Comparison of ENCODE assay signal across 8 cellular contexts in the genomic region with DNA sequence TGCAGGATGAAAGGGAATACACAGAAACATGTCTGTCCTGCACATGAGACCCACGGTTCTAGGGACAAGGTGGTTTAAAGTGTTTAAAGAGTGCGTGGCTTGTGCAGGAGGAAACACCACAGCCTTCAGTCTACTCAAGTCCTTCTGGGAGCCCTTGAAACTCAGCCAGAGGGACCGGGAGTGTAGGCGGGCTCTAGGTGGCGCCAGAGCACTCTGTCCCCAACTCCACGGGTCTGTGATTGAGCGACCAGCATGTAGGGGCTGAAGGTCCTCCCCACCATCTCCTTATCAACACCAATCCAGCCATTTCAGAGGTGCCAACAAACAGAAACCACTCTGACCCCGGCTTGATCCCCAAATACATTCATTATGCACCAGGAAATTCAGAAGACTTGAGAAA.
A peak's percentile ranks its signal among the peaks of the same experiment; 100 is the strongest.
DNase-seq lines count a peak whose midpoint lies in the region; ATAC-seq and TF ChIP-seq lines count a peak whose summit lies in the region.

No MANE protein-coding gene starts in this region.

- no peaks in the 10 kb centered on the region for H3K79me2 ChIP-seq in GM23338 (replicated peaks; ENCODE audit: insufficient read depth)

- DNase-seq in DMS79 (lab: John Stamatoyannopoulos, UW): peak; percentile 18
- peak; percentile 75 for DNase-seq in GM23338 (ENCODE audit: low spot score)
- peak; percentile 15 for DNase-seq in NCI-H1436 treated with DMSO at 0.1 percent for 48 hours (lab: John Stamatoyannopoulos, UW)
- DNase-seq in cerebellum (ENCODE audit: low spot score): peak; percentile 27
- DNase-seq in lung (ENCODE audit: low spot score): peak; percentile 70
- DNase-seq in stimulated activated CD8-positive, alpha-beta memory T cell treated with anti-CD3 and anti-CD28 coated beads, Interleukin-15, amount 100 ng/mL, for 48 hours (ENCODE audit: low read depth in 2 of 2): peak; percentile 28 to 29

- H3K4me1 Mint-ChIP-seq in GM23338: peaks cover 12% of the 10 kb centered on the region

- no peak overlapping the region for H3K27ac Mint-ChIP-seq in GM23338

- H3K36me3 ChIP-seq in GM23338 (ENCODE audit: insufficient read depth): no peaks in the 10 kb centered on the region
- H3K36me3 ChIP-seq in lung (ENCODE audit: control insufficient read depth in 2 of 2, insufficient read depth in 2 of 2, low read length in 2 of 2): no peaks in the 10 kb centered on the region

- H4K20me1 ChIP-seq in GM23338 (replicated peaks; ENCODE audit: insufficient read depth): 0 out of 2 replicates have a peak, but pooled peaks cover 2% of the 10 kb centered on the region

- TF ChIP-seq CTCF in GM23338 (conservative IDR thresholded peaks at IDR 0.05; ENCODE audit: low read depth in 2 of 2): peak; percentile 53 to 79
- TF ChIP-seq CTCF in lung (IDR thresholded peaks at IDR 0.05; ENCODE audit: control extremely low read depth, extremely low read depth): peak; percentile 18

- peaks cover 3% of the 10 kb centered on the region for H3K27me3 Mint-ChIP-seq in GM23338 (ENCODE audit: insufficient read depth, low read depth, poor library complexity)

- no peak overlapping the region for H3K4me3 Mint-ChIP-seq in GM23338

- H3K27me3 ChIP-seq in GM23338 (ENCODE audit: insufficient read depth): no peaks in the 10 kb centered on the region
- no peaks in the 10 kb centered on the region for H3K27me3 ChIP-seq in lung (ENCODE audit: control insufficient read depth, insufficient read depth)

- H3K4me2 ChIP-seq in GM23338: no peak overlapping the region

- H3K4me3 ChIP-seq in GM23338 (no peak overlapping the region), lung (no peak overlapping the region)

- H3K36me3 Mint-ChIP-seq in GM23338 (ENCODE audit: low read depth): peaks cover 5% of the 10 kb centered on the region; the same call in 2 of the 3 replicates

- no peak overlapping the region for H2AFZ ChIP-seq in GM23338

- no peaks in the 10 kb centered on the region for H3K9me2 ChIP-seq in GM23338 (ENCODE audit: insufficient read depth)

- no peak overlapping the region for H3K27ac ChIP-seq in GM23338 (ENCODE audit: low read depth)
- no peak overlapping the region for H3K27ac ChIP-seq in lung (ENCODE audit: low read depth in 1 of 2, low read length in 1 of 2)

- H3K9me3 Mint-ChIP-seq in GM23338: no peaks in the 10 kb centered on the region

- H3K9me3 ChIP-seq in lung (ENCODE audit: control insufficient read depth in 2 of 2, insufficient read depth in 1 of 2, low read length in 1 of 2): no peaks in the 10 kb centered on the region

- 7 to 9% methylated on average over 8 of the region's 8 CpGs for WGBS in lung, 2 donors

- H3F3A ChIP-seq in GM23338 (replicated peaks; ENCODE audit: low read depth): no peaks in the 10 kb centered on the region

- no peaks in the 10 kb centered on the region for H3K4me1 ChIP-seq in GM23338 (ENCODE audit: insufficient read depth)
- H3K4me1 ChIP-seq in lung (ENCODE audit: control insufficient read depth in 2 of 2, insufficient read depth in 2 of 2, low read length in 2 of 2): peaks cover 0 to 3% of the 10 kb centered on the region in 2 donors

- ATAC-seq in GM23338 (peak; percentile 94), lung (ENCODE audit: insufficient read depth, low FRiP score) (peak; percentile 77), GM21367 (IDR thresholded peaks at IDR 0.05; ENCODE audit: unreplicated experiment) (no peak)
- peak; percentile 74 to 82 for ATAC-seq in activated CD4-positive, CD25-positive, alpha-beta regulatory T cell treated with anti-CD3 and anti-CD28 coated beads, Interleukin-2, amount 50 U/mL, for 24 hours

TF ChIP-seq in GM23338, 12 proteins besides CTCF, POLR2A, EP300 and RAD21 (continues in another document):
- TF ChIP-seq EZH2 (IDR thresholded peaks at IDR 0.05; ENCODE audit: low read depth, unreplicated experiment) (no peak), POLR2AphosphoS5 (IDR thresholded peaks at IDR 0.05; ENCODE audit: low read depth) (no peak), ZNF114 (CRISPR knock-in tag; IDR thresholded peaks at IDR 0.05) (no peak), CREB1 (CRISPR knock-in tag; IDR thresholded peaks at IDR 0.05; ENCODE audit: low read depth) (no peak), JUNB (IDR thresholded peaks at IDR 0.05; ENCODE audit: unreplicated experiment) (no peak)
- TF ChIP-seq, protein P1, sequence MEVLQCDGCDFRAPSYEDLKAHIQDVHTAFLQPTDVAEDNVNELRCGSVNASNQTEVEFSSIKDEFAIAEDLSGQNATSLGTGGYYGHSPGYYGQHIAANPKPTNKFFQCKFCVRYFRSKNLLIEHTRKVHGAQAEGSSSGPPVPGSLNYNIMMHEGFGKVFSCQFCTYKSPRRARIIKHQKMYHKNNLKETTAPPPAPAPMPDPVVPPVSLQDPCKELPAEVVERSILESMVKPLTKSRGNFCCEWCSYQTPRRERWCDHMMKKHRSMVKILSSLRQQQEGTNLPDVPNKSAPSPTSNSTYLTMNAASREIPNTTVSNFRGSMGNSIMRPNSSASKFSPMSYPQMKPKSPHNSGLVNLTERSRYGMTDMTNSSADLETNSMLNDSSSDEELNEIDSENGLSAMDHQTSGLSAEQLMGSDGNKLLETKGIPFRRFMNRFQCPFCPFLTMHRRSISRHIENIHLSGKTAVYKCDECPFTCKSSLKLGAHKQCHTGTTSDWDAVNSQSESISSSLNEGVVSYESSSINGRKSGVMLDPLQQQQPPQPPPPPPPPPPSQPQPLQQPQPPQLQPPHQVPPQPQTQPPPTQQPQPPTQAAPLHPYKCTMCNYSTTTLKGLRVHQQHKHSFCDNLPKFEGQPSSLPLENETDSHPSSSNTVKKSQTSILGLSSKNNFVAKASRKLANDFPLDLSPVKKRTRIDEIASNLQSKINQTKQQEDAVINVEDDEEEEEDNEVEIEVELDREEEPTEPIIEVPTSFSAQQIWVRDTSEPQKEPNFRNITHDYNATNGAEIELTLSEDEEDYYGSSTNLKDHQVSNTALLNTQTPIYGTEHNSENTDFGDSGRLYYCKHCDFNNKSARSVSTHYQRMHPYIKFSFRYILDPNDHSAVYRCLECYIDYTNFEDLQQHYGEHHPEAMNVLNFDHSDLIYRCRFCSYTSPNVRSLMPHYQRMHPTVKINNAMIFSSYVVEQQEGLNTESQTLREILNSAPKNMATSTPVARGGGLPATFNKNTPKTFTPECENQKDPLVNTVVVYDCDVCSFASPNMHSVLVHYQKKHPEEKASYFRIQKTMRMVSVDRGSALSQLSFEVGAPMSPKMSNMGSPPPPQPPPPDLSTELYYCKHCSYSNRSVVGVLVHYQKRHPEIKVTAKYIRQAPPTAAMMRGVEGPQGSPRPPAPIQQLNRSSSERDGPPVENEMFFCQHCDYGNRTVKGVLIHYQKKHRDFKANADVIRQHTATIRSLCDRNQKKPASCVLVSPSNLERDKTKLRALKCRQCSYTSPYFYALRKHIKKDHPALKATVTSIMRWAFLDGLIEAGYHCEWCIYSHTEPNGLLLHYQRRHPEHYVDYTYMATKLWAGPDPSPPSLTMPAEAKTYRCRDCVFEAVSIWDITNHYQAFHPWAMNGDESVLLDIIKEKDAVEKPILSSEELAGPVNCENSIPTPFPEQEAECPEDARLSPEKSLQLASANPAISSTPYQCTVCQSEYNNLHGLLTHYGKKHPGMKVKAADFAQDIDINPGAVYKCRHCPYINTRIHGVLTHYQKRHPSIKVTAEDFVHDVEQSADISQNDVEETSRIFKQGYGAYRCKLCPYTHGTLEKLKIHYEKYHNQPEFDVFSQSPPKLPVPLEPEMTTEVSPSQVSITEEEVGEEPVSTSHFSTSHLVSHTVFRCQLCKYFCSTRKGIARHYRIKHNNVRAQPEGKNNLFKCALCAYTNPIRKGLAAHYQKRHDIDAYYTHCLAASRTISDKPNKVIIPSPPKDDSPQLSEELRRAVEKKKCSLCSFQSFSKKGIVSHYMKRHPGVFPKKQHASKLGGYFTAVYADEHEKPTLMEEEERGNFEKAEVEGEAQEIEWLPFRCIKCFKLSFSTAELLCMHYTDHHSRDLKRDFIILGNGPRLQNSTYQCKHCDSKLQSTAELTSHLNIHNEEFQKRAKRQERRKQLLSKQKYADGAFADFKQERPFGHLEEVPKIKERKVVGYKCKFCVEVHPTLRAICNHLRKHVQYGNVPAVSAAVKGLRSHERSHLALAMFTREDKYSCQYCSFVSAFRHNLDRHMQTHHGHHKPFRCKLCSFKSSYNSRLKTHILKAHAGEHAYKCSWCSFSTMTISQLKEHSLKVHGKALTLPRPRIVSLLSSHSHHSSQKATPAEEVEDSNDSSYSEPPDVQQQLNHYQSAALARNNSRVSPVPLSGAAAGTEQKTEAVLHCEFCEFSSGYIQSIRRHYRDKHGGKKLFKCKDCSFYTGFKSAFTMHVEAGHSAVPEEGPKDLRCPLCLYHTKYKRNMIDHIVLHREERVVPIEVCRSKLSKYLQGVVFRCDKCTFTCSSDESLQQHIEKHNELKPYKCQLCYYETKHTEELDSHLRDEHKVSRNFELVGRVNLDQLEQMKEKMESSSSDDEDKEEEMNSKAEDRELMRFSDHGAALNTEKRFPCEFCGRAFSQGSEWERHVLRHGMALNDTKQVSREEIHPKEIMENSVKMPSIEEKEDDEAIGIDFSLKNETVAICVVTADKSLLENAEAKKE (CRISPR knock-in tag; IDR thresholded peaks at IDR 0.05): no peak
- TF ChIP-seq, protein P2, sequence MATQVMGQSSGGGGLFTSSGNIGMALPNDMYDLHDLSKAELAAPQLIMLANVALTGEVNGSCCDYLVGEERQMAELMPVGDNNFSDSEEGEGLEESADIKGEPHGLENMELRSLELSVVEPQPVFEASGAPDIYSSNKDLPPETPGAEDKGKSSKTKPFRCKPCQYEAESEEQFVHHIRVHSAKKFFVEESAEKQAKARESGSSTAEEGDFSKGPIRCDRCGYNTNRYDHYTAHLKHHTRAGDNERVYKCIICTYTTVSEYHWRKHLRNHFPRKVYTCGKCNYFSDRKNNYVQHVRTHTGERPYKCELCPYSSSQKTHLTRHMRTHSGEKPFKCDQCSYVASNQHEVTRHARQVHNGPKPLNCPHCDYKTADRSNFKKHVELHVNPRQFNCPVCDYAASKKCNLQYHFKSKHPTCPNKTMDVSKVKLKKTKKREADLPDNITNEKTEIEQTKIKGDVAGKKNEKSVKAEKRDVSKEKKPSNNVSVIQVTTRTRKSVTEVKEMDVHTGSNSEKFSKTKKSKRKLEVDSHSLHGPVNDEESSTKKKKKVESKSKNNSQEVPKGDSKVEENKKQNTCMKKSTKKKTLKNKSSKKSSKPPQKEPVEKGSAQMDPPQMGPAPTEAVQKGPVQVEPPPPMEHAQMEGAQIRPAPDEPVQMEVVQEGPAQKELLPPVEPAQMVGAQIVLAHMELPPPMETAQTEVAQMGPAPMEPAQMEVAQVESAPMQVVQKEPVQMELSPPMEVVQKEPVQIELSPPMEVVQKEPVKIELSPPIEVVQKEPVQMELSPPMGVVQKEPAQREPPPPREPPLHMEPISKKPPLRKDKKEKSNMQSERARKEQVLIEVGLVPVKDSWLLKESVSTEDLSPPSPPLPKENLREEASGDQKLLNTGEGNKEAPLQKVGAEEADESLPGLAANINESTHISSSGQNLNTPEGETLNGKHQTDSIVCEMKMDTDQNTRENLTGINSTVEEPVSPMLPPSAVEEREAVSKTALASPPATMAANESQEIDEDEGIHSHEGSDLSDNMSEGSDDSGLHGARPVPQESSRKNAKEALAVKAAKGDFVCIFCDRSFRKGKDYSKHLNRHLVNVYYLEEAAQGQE (IDR thresholded peaks at IDR 0.05; ENCODE audit: unreplicated experiment): no peak

Comparison
In these comparisons a context has a peak if more than half of its experiments do, and no peak if none do; other contexts are left out.
1. DNase-seq: peak in every context shown above with its lines; median percentile 75 in GM23338; 70 in lung; 28 in stimulated activated CD8-positive, alpha-beta memory T cell treated with anti-CD3 and anti-CD28 coated beads, Interleukin-15, amount 100 ng/mL, for 48 hours; 27 in cerebellum; 18 in DMS79; 15 in NCI-H1436 treated with DMSO at 0.1 percent for 48 hours.